10 cellular contexts compared by ENCODE assay signal in the genomic region with DNA sequence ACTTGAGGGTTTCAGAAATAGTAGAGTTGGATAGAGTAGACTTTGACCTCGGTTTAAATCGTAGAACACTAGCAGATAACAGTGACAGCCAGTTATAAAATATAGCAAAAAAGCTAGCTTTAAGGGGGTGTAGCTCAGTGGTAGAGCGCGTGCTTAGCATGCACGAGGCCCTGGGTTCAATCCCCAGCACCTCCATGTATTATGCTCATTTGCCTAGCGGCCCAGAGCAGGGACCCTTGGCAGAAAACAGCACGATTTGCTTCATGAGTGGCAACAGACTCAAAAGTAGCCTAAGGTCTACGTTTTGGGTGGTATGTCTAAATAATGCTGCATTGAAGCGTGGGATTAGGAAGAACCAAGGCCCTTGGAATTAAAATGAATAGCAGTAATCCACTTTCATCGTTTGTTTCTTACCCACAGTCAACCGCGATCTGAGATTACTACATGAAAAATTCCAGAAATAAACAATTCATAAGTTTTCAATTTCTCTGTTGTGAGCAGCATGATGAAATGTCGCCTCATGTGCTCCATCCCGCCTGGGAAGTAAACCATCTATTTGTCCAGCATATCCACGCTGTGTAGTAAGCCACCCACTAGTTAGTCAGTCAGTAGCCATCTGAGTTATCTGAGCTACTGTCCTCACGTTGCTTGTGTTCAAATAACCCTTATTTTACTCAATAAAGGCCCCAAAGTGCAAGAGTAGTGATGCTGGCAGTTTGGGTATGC.
DNase-seq lines count a peak whose midpoint lies in the region; TF ChIP-seq lines count a peak whose summit lies in the region.
"Had no signal": no experiment of that assay in that cellular context is flagged by ENCODE, and none has a peak within 500 bp of the region (broad histone marks: within the 10 kb centered on the region; RNA-seq: fewer than 3 reads in every experiment).

No MANE protein-coding gene starts in this region.

- H3K4me3 ChIP-seq in HUES48 (ENCODE audit: low read depth, low read length), result peak overlapping the region; percentile 100
- no peak overlapping the region for H3K4me3 ChIP-seq in right atrium auricular region
- H3K4me3 ChIP-seq in thyroid gland (replicated peaks in 1 of 3), result no peak overlapping the region

- WGBS in thyroid gland, 2 donors, result 57% methylated on average over 16 of the region's 16 CpGs

- peaks cover 25% of the 10 kb centered on the region for H3K9me3 Mint-ChIP-seq in activated T-cell treated with anti-CD3 and anti-CD28 coated beads, Interleukin-2, amount 50 U/mL, for 24 hours

- no peak overlapping the region for H3K4me3 Mint-ChIP-seq in activated T-cell treated with anti-CD3 and anti-CD28 coated beads, Interleukin-2, amount 50 U/mL, for 24 hours

- DNase-seq in EH (ENCODE audit: low read depth) (peak; percentile 44), iris pigment epithelial cell (ENCODE audit: low read depth) (peak; percentile 86), posterior vena cava (ENCODE audit: low spot score) (no peak), right atrium auricular region (ENCODE audit: low spot score) (no peak), DMS153 treated with DMSO at 0.1 percent for 48 hours (lab: John Stamatoyannopoulos, UW; ENCODE audit: unreplicated experiment) (no peak), thyroid gland (no peak)
- DNase-seq in activated T-cell treated with anti-CD3 and anti-CD28 coated beads, Interleukin-2, amount 50 U/mL, for 24 hours, result no peak
- DNase-seq: activated effector memory CD4-positive, alpha-beta T cell treated with anti-CD3 and anti-CD28 coated beads, Interleukin-2, amount 50 U/mL, for 16 hours; spleen had no signal

- intact Hi-C loops in posterior vena cava (cut with DNase I) (no loop called here), thyroid gland (cut with DNase I) (no loop called here)

- H3K27me3 Mint-ChIP-seq in activated T-cell treated with anti-CD3 and anti-CD28 coated beads, Interleukin-2, amount 50 U/mL, for 24 hours, result peaks cover 82% of the 10 kb centered on the region

- H3K36me3 ChIP-seq in HUES48 (ENCODE audit: control insufficient read depth, insufficient read depth, low read length) (no peaks in the 10 kb centered on the region), right atrium auricular region (no peaks in the 10 kb centered on the region), thyroid gland (no peaks in the 10 kb centered on the region)
- H3K36me3 ChIP-seq: spleen had no signal

- peaks cover 9% of the 10 kb centered on the region for H3K4me1 Mint-ChIP-seq in activated T-cell treated with anti-CD3 and anti-CD28 coated beads, Interleukin-2, amount 50 U/mL, for 24 hours (ENCODE audit: low read depth)

- H3K9ac ChIP-seq in HUES48 (ENCODE audit: low read depth, low read length), result no peak overlapping the region

- peak overlapping the region; percentile 61 for H3K27ac Mint-ChIP-seq in activated T-cell treated with anti-CD3 and anti-CD28 coated beads, Interleukin-2, amount 50 U/mL, for 24 hours

- no peak for TF ChIP-seq CTCF in right atrium auricular region (IDR thresholded peaks at IDR 0.05)
- no peak for TF ChIP-seq CTCF in thyroid gland (IDR thresholded peaks at IDR 0.05)

- H3K27ac ChIP-seq in HUES48 (ENCODE audit: low read depth, low read length), result peak overlapping the region; percentile 71
- H3K27ac ChIP-seq in right atrium auricular region, result no peak overlapping the region
- H3K27ac ChIP-seq in thyroid gland, result no peak overlapping the region
- H3K27ac ChIP-seq: spleen had no signal

- no peak for TF ChIP-seq POLR2A in thyroid gland (IDR thresholded peaks at IDR 0.05)

- no peaks in the 10 kb centered on the region for H3K4me1 ChIP-seq in HUES48 (ENCODE audit: control insufficient read depth, insufficient read depth, low read length)
- H3K4me1 ChIP-seq in right atrium auricular region, result no peaks in the 10 kb centered on the region
- H3K4me1 ChIP-seq in thyroid gland, result no peaks in the 10 kb centered on the region
- H3K4me1 ChIP-seq: spleen had no signal

- no peaks in the 10 kb centered on the region for H3K9me3 ChIP-seq in HUES48 (ENCODE audit: control insufficient read depth, insufficient read depth, low read length)
- H3K9me3 ChIP-seq in right atrium auricular region, result peaks cover 0 to 26% of the 10 kb centered on the region in 2 donors
- no peaks in the 10 kb centered on the region for H3K9me3 ChIP-seq in thyroid gland

- H3K27me3 ChIP-seq in HUES48 (ENCODE audit: control insufficient read depth, insufficient read depth, low read length), result no peaks in the 10 kb centered on the region
- no peaks in the 10 kb centered on the region for H3K27me3 ChIP-seq in right atrium auricular region
- H3K27me3 ChIP-seq in thyroid gland, result no peaks in the 10 kb centered on the region

- H3K36me3 Mint-ChIP-seq in activated T-cell treated with anti-CD3 and anti-CD28 coated beads, Interleukin-2, amount 50 U/mL, for 24 hours (ENCODE audit: low read depth), result peaks cover 4% of the 10 kb centered on the region

Comparison
In these comparisons a context has a peak if more than half of its experiments do, and no peak if none do; other contexts are left out.
1. DNase-seq: peak in EH (single experiment) and iris pigment epithelial cell (single experiment); none in activated T-cell treated with anti-CD3 and anti-CD28 coated beads, Interleukin-2, amount 50 U/mL, for 24 hours (single experiment), posterior vena cava (single experiment), right atrium auricular region (single experiment), DMS153 treated with DMSO at 0.1 percent for 48 hours (single experiment) and thyroid gland (0 of 2).